Comparison of ENCODE assay signal across 1 cellular context in the genomic region with DNA sequence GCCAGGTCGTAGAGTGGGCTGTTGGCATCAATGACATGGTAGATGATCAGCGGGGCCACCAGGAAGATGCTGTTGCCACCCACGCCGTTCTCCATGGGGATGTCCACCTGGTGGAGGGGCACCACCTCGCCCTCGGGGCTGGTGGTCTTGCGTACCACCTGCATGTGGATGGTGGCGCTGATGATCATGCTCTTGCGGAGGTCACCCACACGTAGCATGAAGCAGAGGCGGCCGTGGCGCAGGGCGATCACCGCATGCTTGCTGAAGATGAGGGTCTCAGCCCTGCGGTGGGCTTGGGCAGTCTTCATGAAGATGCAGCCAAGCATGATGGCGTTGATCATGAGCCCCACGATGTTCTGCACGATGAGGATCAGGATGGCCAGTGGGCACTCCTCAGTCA.
A peak's percentile ranks its signal among the peaks of the same experiment; 100 is the strongest.
TF ChIP-seq lines count a peak whose summit lies in the region.

No MANE protein-coding gene starts in this region.

TF ChIP-seq in K562, 482 proteins besides CTCF, POLR2A, EP300 and RAD21:
- TF ChIP-seq ZC3H4 (CRISPR knock-in tag; IDR thresholded peaks at IDR 0.05; ENCODE audit: borderline replicate concordance) (0 out of 2 replicates have a peak, but pooled peaks have one; percentile 30), CUX1 (CRISPR knock-in tag; IDR thresholded peaks at IDR 0.05) (no peak)
